In the genomic region with DNA sequence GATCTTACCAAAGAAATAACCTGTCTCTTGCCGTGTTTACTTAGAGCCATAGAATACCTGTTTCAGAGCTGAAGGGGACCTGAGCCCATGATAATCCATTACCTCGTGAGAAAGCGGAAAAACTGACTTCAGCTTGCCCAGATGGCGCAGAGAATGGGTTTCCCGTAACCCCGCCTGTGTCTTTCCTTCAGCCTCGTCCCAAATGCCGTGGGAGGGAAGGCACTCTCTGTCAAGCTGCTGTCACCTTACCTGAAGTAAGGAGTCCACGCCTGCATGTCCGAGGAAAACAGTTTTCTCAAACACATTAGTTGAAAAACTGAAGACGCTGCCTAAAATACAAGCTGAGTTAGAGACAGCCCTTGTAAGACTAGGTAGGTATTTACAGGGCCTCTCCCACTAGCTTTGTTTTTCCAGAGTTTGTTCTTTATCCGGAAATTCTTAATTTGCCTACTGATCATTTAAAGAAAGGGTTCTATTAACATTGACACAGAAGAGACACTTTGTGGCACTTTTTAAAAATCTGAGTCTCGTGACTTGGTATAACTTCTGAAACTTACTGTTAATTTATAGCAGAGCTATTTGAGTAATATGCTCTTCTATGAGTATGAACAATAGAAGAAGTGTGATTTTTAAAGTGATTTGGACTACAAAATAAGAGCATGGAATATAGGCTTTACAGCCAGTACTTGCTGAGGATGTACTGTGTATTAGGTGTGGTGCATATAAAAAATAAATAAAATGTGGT, we compare ENCODE assay signal across 8 cellular contexts. TPM values are rescaled to one million over a fixed set of nuclear protein-coding genes. Genes with fewer than 3 reads are reported as not detected.
DNase-seq lines count a peak whose midpoint lies in the region; ATAC-seq and TF ChIP-seq lines count a peak whose summit lies in the region.

No MANE protein-coding gene starts in this region.

- in situ Hi-C loops in HAP-1 (cut with MboI; ENCODE audit: low sequenced_read_pairs) (loop anchor here (10.0 kb wide), 1 partner anchor 131 kb away; a partner anchor contains a TSS), SK-MEL-5 (cut with HindIII; ENCODE audit: low pct_unique_long_range_greater_than_20kb, low sequenced_read_pairs) (no loop called here), brain microvascular endothelial cell (cut with HindIII; ENCODE audit: low pct_ligation_motif_present, low sequenced_read_pairs) (no loop called here)

- peaks cover 19% of the 10 kb centered on the region for H3K4me1 ChIP-seq in ACC112 (ENCODE audit: control insufficient read depth, insufficient read depth, low read length, unreplicated experiment)
- H3K4me1 ChIP-seq in HAP-1, result peaks cover 18% of the 10 kb centered on the region

- TF ChIP-seq CTCF in brain microvascular endothelial cell (IDR thresholded peaks at IDR 0.05; ENCODE audit: low read depth, low read length, missing control alignments), result no peak

- H3K79me2 ChIP-seq in ACC112 (ENCODE audit: control insufficient read depth, insufficient read depth, low read length, unreplicated experiment), result peaks cover 43% of the 10 kb centered on the region

- H3K9me3 ChIP-seq in HAP-1, result peaks cover 6% of the 10 kb centered on the region; the same call in 1 of the 2 replicates

- H3K27ac ChIP-seq in ACC112 (ENCODE audit: low read depth, low read length) (peak overlapping the region; percentile 85), brain microvascular endothelial cell (peak overlapping the region; percentile 90)

- H2AFZ ChIP-seq in ACC112 (ENCODE audit: low read length, unreplicated experiment), result peak overlapping the region; percentile 40

- H3K4me3 ChIP-seq in ACC112 (ENCODE audit: low read depth, low read length) (peak overlapping the region; percentile 83), HAP-1 (peak overlapping the region; percentile 47), brain microvascular endothelial cell (ENCODE audit: low read depth, low read length) (peak overlapping the region; percentile 70)

- H3K36me3 ChIP-seq in ACC112 (ENCODE audit: insufficient read depth, low read length) (peaks cover 32% of the 10 kb centered on the region), HAP-1 (replicated peaks) (peaks cover 32% of the 10 kb centered on the region), brain microvascular endothelial cell (replicated peaks) (peaks cover 11% of the 10 kb centered on the region)

- ATAC-seq in GM18909 (IDR thresholded peaks at IDR 0.05; ENCODE audit: poor library complexity, unreplicated experiment), result no peak

- peak; percentile 29 to 36 for DNase-seq in HAP-1 (ENCODE audit: low spot score in 2 of 2)
- DNase-seq in SK-MEL-5 (ENCODE audit: low read depth, low spot score), result peak; percentile 12
- no peak for DNase-seq in brain microvascular endothelial cell
- peak; percentile 34 for DNase-seq in kidney tubule cell (ENCODE audit: low spot score)
- DNase-seq in stimulated activated CD4-positive, alpha-beta T cell treated with anti-CD3 and anti-CD28 coated beads, Interleukin-1b, Interleukin-23, amount 100 ng/mL, for 48 hours, result peak; percentile 35
- no peak for DNase-seq in NCI-H2196 (lab: John Stamatoyannopoulos, UW; ENCODE audit: unreplicated experiment)

- no peaks in the 10 kb centered on the region for H3K27me3 ChIP-seq in ACC112 (ENCODE audit: insufficient read depth, low read length)
- H3K27me3 ChIP-seq in HAP-1 (ENCODE audit: low read depth), result no peaks in the 10 kb centered on the region
- no peaks in the 10 kb centered on the region for H3K27me3 ChIP-seq in brain microvascular endothelial cell (replicated peaks)

RNA-seq across cellular contexts. Expression of a gene that starts 1.3 kb away (rescaled TPM):
- 41.8 and 43.6 TPM in 2 replicates for total RNA-seq in SK-MEL-5 (2014; rRNA removed; shearing (Covaris generic))
- polyA plus RNA-seq in SK-MEL-5 (2015; cell fraction: cytosol; rRNA removed), result 14.2 and 27.0 TPM in 2 replicates
- polyA plus RNA-seq in SK-MEL-5 (2015; cell fraction: nucleus; rRNA removed), result 42.6 and 53.7 TPM in 2 replicates

Comparison
In these comparisons a context has a peak if more than half of its experiments do, and no peak if none do; other contexts are left out.
1. DNase-seq: peak in HAP-1 (2 of 2), SK-MEL-5 (single experiment), kidney tubule cell (single experiment) and stimulated activated CD4-positive, alpha-beta T cell treated with anti-CD3 and anti-CD28 coated beads, Interleukin-1b, Interleukin-23, amount 100 ng/mL, for 48 hours (single experiment); none in brain microvascular endothelial cell (single experiment) and NCI-H2196 (single experiment).
2. Peak in every context shown above with its lines, with median percentiles within 50 percentile points of each other: H3K4me3 ChIP-seq.